Comparison of ENCODE assay signal across 1 cellular context in the genomic region with DNA sequence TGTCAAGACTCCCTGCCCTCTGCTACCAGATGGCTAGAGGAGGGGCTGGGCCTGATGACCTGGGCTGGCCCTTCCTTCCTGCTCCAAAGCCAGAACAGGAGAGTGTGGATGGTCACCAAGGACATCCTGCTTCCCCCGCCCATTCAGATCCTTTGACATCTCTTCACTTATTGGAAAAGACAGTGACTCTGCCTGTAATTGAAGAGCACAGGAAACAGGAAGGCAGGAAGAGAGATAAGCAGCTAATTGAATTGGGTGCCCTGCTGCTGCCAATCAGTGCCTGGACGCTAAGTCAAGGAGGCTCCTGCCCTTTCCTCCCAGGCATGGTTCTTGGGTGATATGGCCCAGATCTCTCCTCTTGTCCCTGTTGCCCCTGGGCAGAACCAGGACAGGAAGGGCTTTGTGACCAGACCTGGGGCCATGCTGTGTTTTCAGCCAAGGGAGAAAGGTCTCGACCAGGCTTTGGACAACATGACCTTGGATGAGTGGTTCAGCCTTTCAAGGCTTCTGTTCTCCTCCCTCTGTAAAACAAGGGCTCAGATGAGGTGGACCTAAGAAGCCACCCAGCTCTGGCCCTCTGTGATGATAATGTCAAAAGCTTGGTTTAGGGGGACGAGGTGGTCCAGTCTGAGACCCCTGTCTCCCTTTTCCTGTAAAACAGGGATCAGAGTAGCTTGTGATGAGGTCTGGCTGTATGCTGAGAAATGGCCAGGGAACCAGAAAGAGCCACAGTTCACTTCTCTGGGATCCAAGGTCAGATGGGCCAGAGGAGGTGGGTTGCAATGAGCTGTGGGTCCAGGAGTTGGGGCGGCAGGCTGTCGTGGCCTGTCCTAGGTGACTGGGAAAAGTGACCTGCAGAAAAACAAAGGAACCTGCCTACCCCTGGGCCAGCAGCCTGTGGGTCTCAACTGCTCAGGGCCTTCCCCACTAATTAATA.
A peak's percentile ranks its signal among the peaks of the same experiment; 100 is the strongest.
TF ChIP-seq lines count a peak whose summit lies in the region.

No MANE protein-coding gene starts in this region.

TF ChIP-seq in SK-N-SH treated with all-trans-retinoic acid at 6 μM for 48 hours, 23 proteins besides CTCF, POLR2A, EP300 and RAD21:
- peak; percentile 100 for TF ChIP-seq ZNF70 (CRISPR knock-in tag; IDR thresholded peaks at IDR 0.05)
- TF ChIP-seq ZNF565 (CRISPR knock-in tag; conservative IDR thresholded peaks at IDR 0.05; ENCODE audit: low read depth), result peak; percentile 67; the same call in 1 of the 2 replicates
- 0 out of 2 replicates have a peak, but pooled peaks have one; percentile 36 for TF ChIP-seq PPARA (CRISPR knock-in tag; IDR thresholded peaks at IDR 0.05; ENCODE audit: borderline replicate concordance)
- no peak for TF ChIP-seq ZC3H10 (CRISPR knock-in tag; IDR thresholded peaks at IDR 0.05)
- TF ChIP-seq OSR1 (CRISPR knock-in tag; IDR thresholded peaks at IDR 0.05), result no peak
- peak; percentile 94 for TF ChIP-seq TCF4 (CRISPR knock-in tag; IDR thresholded peaks at IDR 0.05; ENCODE audit: borderline replicate concordance)
- TF ChIP-seq TSHZ2 (CRISPR knock-in tag; IDR thresholded peaks at IDR 0.05), result peak; percentile 96
- TF ChIP-seq, protein P1, sequence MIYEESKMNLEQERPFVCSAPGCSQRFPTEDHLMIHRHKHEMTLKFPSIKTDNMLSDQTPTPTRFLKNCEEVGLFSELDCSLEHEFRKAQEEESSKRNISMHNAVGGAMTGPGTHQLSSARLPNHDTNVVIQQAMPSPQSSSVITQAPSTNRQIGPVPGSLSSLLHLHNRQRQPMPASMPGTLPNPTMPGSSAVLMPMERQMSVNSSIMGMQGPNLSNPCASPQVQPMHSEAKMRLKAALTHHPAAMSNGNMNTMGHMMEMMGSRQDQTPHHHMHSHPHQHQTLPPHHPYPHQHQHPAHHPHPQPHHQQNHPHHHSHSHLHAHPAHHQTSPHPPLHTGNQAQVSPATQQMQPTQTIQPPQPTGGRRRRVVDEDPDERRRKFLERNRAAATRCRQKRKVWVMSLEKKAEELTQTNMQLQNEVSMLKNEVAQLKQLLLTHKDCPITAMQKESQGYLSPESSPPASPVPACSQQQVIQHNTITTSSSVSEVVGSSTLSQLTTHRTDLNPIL (CRISPR knock-in tag; IDR thresholded peaks at IDR 0.05; ENCODE audit: low read depth), result 0 out of 2 replicates have a peak, but pooled peaks have one; percentile 34
- TF ChIP-seq TOX (CRISPR knock-in tag; IDR thresholded peaks at IDR 0.05; ENCODE audit: borderline replicate concordance), result no peak
- TF ChIP-seq RARB (CRISPR knock-in tag; IDR thresholded peaks at IDR 0.05), result no peak
- peak; percentile 37 for TF ChIP-seq ZNF8 (CRISPR knock-in tag; IDR thresholded peaks at IDR 0.05)
- no peak for TF ChIP-seq BACH2 (CRISPR knock-in tag; IDR thresholded peaks at IDR 0.05; ENCODE audit: borderline replicate concordance)
- TF ChIP-seq GLIS3 (CRISPR knock-in tag; IDR thresholded peaks at IDR 0.05), result peak; percentile 75; the same call in 1 of the 2 replicates
- TF ChIP-seq, protein P2, sequence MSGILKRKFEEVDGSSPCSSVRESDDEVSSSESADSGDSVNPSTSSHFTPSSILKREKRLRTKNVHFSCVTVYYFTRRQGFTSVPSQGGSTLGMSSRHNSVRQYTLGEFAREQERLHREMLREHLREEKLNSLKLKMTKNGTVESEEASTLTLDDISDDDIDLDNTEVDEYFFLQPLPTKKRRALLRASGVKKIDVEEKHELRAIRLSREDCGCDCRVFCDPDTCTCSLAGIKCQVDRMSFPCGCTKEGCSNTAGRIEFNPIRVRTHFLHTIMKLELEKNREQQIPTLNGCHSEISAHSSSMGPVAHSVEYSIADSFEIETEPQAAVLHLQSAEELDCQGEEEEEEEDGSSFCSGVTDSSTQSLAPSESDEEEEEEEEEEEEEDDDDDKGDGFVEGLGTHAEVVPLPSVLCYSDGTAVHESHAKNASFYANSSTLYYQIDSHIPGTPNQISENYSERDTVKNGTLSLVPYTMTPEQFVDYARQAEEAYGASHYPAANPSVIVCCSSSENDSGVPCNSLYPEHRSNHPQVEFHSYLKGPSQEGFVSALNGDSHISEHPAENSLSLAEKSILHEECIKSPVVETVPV (CRISPR knock-in tag; IDR thresholded peaks at IDR 0.05), result no peak
- no peak for TF ChIP-seq ARNTL (CRISPR knock-in tag; IDR thresholded peaks at IDR 0.05; ENCODE audit: borderline replicate concordance, low read depth)
- no peak for TF ChIP-seq ZFP3 (CRISPR knock-in tag; IDR thresholded peaks at IDR 0.05)
- no peak for TF ChIP-seq ZFP30 (CRISPR knock-in tag; IDR thresholded peaks at IDR 0.05)
